In the genomic region with DNA sequence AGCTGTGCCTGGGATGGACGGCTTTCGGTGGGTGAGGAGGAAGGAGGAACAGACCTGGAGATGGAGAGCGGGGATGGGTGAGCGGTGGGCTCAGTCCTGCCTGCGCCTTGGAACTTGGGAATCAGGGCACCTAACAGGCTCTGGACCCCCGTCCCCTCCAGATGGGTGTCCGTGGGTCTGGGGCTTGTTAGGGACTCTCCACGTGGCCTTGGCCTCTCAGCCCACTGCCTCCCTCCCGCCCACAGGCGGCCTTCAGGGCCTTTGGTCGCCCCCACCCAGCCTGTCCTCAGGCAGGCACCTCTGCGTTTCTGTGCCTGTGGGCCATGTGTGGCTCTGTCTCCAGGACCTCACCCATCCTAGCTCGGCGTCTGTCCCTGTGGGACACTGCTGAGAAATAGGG, we compare ENCODE assay signal across 16 cellular contexts.
"Had no signal": no experiment of that assay in that cellular context is flagged by ENCODE, and none has a peak within 500 bp of the region (broad histone marks: within the 10 kb centered on the region; RNA-seq: fewer than 3 reads in every experiment).

No MANE protein-coding gene starts in this region.

- H3K4me1 Mint-ChIP-seq: naive thymus-derived CD4-positive, alpha-beta T cell; neural crest cell had no signal

- H3K9me3 Mint-ChIP-seq: naive thymus-derived CD4-positive, alpha-beta T cell; neural crest cell; type B pancreatic cell had no signal

- H3K4me2 ChIP-seq: hepatocyte had no signal

- H3K4me3 Mint-ChIP-seq: neural crest cell, type B pancreatic cell had no signal

- H3K27me3 Mint-ChIP-seq: naive thymus-derived CD4-positive, alpha-beta T cell; progenitor cell of endocrine pancreas; type B pancreatic cell had no signal

- H3K9me3 ChIP-seq: esophagus muscularis mucosa, gastroesophageal sphincter, pancreas had no signal

- H3K4me1 ChIP-seq: pancreas had no signal

- H3K4me3 ChIP-seq: coronary artery, esophagus muscularis mucosa, gastroesophageal sphincter, hepatocyte, lung, pancreas had no signal

- DNase-seq: effector CD4-positive, alpha-beta T cell; left colon; left ventricle myocardium superior; naive thymus-derived CD4-positive, alpha-beta T cell; right cardiac atrium; small intestine; stimulated activated CD4-positive, alpha-beta T cell treated with anti-CD3 and anti-CD28 coated beads, Interleukin-12 subunit alpha, Interleukin-12 subunit beta, amount 100 ng/mL, for 4 hours had no signal

- ATAC-seq: gastroesophageal sphincter had no signal

- H3K27ac Mint-ChIP-seq: naive thymus-derived CD4-positive, alpha-beta T cell; progenitor cell of endocrine pancreas had no signal

- H3K27ac ChIP-seq: coronary artery, esophagus muscularis mucosa, gastroesophageal sphincter, hepatocyte, pancreas had no signal

- H3K27me3 ChIP-seq: esophagus muscularis mucosa, gastroesophageal sphincter, hepatocyte, pancreas had no signal

- H2AFZ ChIP-seq: hepatocyte had no signal
